Comparison of ENCODE assay signal across 8 cellular contexts in the genomic region with DNA sequence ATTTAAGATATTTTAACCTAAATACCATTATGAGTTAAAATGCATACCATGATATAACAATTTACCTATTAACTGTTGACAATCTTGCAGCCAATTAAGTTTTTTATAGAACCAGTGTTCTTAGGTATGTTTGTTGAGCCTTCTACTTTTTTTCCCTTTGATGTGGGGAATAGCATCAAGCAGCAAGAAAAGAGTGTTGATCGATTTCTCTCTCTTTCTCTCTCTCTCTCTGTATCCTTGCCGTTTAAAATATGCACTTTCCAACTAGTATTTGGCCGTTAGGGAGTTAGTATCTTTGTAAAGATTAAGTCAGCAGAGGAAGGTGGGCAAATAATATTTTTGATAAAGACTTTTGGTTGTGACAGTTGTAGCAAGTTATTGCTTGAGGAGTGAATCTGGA. TPM values are rescaled to one million over a fixed set of nuclear protein-coding genes. Genes with fewer than 3 reads are reported as not detected.
DNase-seq lines count a peak whose midpoint lies in the region; ATAC-seq, FAIRE-seq and TF ChIP-seq lines count a peak whose summit lies in the region.

No MANE protein-coding gene starts in this region.

- H3K27me3 ChIP-seq in astrocyte (ENCODE audit: insufficient read depth, low read length), result no peaks in the 10 kb centered on the region
- H3K27me3 ChIP-seq in ovary, result no peaks in the 10 kb centered on the region

- no peak for TF ChIP-seq EP300 in ovary (IDR thresholded peaks at IDR 0.05)

- no peak for DNase-seq in activated naive CD4-positive, alpha-beta T cell (lab: John Stamatoyannopoulos, UW)
- DNase-seq in astrocyte (ENCODE audit: low read depth) (no peak), memory B cell (ENCODE audit: low spot score in 2 of 2) (no peak), type B pancreatic cell (ENCODE audit: extremely low spot score, unreplicated experiment) (no peak), ovary (no peak), NCI-H2081 treated with DMSO at 0.1 percent for 48 hours (lab: John Stamatoyannopoulos, UW) (no peak)
- DNase-seq in stimulated activated CD4-positive, alpha-beta T cell treated with anti-CD3 and anti-CD28 coated beads, Interleukin-2, amount 100 ng/mL, for 48 hours, result no peak

- H3K36me3 Mint-ChIP-seq in activated naive CD4-positive, alpha-beta T cell treated with anti-CD3 and anti-CD28 coated beads, Interleukin-2, amount 50 U/mL, for 24 hours, result peaks cover 28% of the 10 kb centered on the region
- peaks cover 13% of the 10 kb centered on the region for H3K36me3 Mint-ChIP-seq in astrocyte (ENCODE audit: low read depth, unreplicated experiment)
- peaks cover 23% of the 10 kb centered on the region for H3K36me3 Mint-ChIP-seq in memory B cell
- peaks cover 44% of the 10 kb centered on the region for H3K36me3 Mint-ChIP-seq in type B pancreatic cell

- peaks cover 33% of the 10 kb centered on the region for H4K20me1 ChIP-seq in astrocyte (ENCODE audit: insufficient read depth, low read length)

- H3K27ac Mint-ChIP-seq in activated naive CD4-positive, alpha-beta T cell treated with anti-CD3 and anti-CD28 coated beads, Interleukin-2, amount 50 U/mL, for 24 hours, result peak overlapping the region; percentile 100
- peak overlapping the region; percentile 100 for H3K27ac Mint-ChIP-seq in astrocyte (ENCODE audit: unreplicated experiment)
- peak overlapping the region; percentile 99 for H3K27ac Mint-ChIP-seq in memory B cell
- peak overlapping the region; percentile 100 for H3K27ac Mint-ChIP-seq in type B pancreatic cell

- no peak for TF ChIP-seq POLR2A in ovary (IDR thresholded peaks at IDR 0.05)

- no peak for ATAC-seq in memory B cell (ENCODE audit: low read depth)

- H3K9me3 ChIP-seq in astrocyte (ENCODE audit: insufficient read depth, low read depth, low read length) (no peaks in the 10 kb centered on the region), ovary (no peaks in the 10 kb centered on the region)

- H3K4me3 ChIP-seq in astrocyte (ENCODE audit: insufficient read depth, low read depth, low read length) (peak overlapping the region; percentile 27), ovary (no peak overlapping the region)

- H3K4me1 ChIP-seq in astrocyte (ENCODE audit: insufficient read depth, low read length) (peaks cover 59% of the 10 kb centered on the region), ovary (ENCODE audit: insufficient read depth) (peaks cover 17% of the 10 kb centered on the region)

- H3K9me3 Mint-ChIP-seq in activated naive CD4-positive, alpha-beta T cell treated with anti-CD3 and anti-CD28 coated beads, Interleukin-2, amount 50 U/mL, for 24 hours, result no peaks in the 10 kb centered on the region
- H3K9me3 Mint-ChIP-seq in astrocyte (ENCODE audit: unreplicated experiment), result no peaks in the 10 kb centered on the region
- no peaks in the 10 kb centered on the region for H3K9me3 Mint-ChIP-seq in memory B cell
- no peaks in the 10 kb centered on the region for H3K9me3 Mint-ChIP-seq in type B pancreatic cell

- H3K27me3 Mint-ChIP-seq in activated naive CD4-positive, alpha-beta T cell treated with anti-CD3 and anti-CD28 coated beads, Interleukin-2, amount 50 U/mL, for 24 hours, result no peaks in the 10 kb centered on the region
- H3K27me3 Mint-ChIP-seq in astrocyte (ENCODE audit: low read depth, unreplicated experiment) (no peaks in the 10 kb centered on the region), memory B cell (no peaks in the 10 kb centered on the region), type B pancreatic cell (peaks cover 3% of the 10 kb centered on the region)

- H3K4me2 ChIP-seq in astrocyte (ENCODE audit: low read length), result peak overlapping the region; percentile 91

- intact Hi-C loops in ovary (cut with DNase I), result loop anchor here in 1 of 4 donors (5.0 kb wide), 1 partner anchor 74 kb away; no protein-coding TSS in a partner anchor

- peaks cover 75% of the 10 kb centered on the region for H3K4me1 Mint-ChIP-seq in activated naive CD4-positive, alpha-beta T cell treated with anti-CD3 and anti-CD28 coated beads, Interleukin-2, amount 50 U/mL, for 24 hours
- H3K4me1 Mint-ChIP-seq in astrocyte (ENCODE audit: low read depth, unreplicated experiment) (peaks cover 52% of the 10 kb centered on the region), memory B cell (peaks cover 46% of the 10 kb centered on the region), type B pancreatic cell (ENCODE audit: unreplicated experiment) (peaks cover 51% of the 10 kb centered on the region)

- WGBS in ovary, 3 donors, result 7 to 11% (median 9%) methylated on average over 3 of the region's 3 CpGs

- peaks cover 98% of the 10 kb centered on the region for H3K79me2 ChIP-seq in astrocyte (ENCODE audit: insufficient read depth, low read length)

- peak overlapping the region; percentile 99 for H3K27ac ChIP-seq in astrocyte (ENCODE audit: low read depth, low read length)
- peak overlapping the region in 1 of 2 donors; percentile 72 for H3K27ac ChIP-seq in ovary

- H3K36me3 ChIP-seq in astrocyte (ENCODE audit: insufficient read depth, low read length) (peaks cover 5% of the 10 kb centered on the region), ovary (no peaks in the 10 kb centered on the region)

- no peak for FAIRE-seq in astrocyte (lab: Jason Lieb, UNC)

- peak overlapping the region; percentile 94 for H3K9ac ChIP-seq in astrocyte (ENCODE audit: low read length)

- H3K4me3 Mint-ChIP-seq in activated naive CD4-positive, alpha-beta T cell treated with anti-CD3 and anti-CD28 coated beads, Interleukin-2, amount 50 U/mL, for 24 hours, result peak overlapping the region; percentile 95
- H3K4me3 Mint-ChIP-seq in astrocyte (ENCODE audit: unreplicated experiment) (peak overlapping the region; percentile 97), memory B cell (peak overlapping the region; percentile 69), type B pancreatic cell (peak overlapping the region; percentile 97)

- no peak overlapping the region for H2AFZ ChIP-seq in astrocyte (ENCODE audit: low read depth, low read length)

- no peak for TF ChIP-seq CTCF in astrocyte (IDR thresholded peaks at IDR 0.05; ENCODE audit: insufficient read depth, low read depth, low read length)
- TF ChIP-seq CTCF in type B pancreatic cell (conservative IDR thresholded peaks at IDR 0.05), result no peak
- TF ChIP-seq CTCF in ovary (IDR thresholded peaks at IDR 0.05), result no peak

RNA-seq across cellular contexts. Expression of gene CHD2, which starts 5.9 kb away (rescaled TPM):
- total RNA-seq in astrocyte (90.0 and 105 TPM in 2 replicates), type B pancreatic cell (ENCODE audit: low replicate concordance) (123 and 135 TPM in 2 replicates), ovary (100 to 1,000 TPM in 4 of 7 donors, 10 to 100 TPM in 3; 83.8 to 146 (median 106) TPM)
- polyA plus RNA-seq in ovary, result 10 to 100 TPM; 43.6 to 73.9 TPM
